Comparison of ENCODE assay signal across 14 cellular contexts in the genomic region with DNA sequence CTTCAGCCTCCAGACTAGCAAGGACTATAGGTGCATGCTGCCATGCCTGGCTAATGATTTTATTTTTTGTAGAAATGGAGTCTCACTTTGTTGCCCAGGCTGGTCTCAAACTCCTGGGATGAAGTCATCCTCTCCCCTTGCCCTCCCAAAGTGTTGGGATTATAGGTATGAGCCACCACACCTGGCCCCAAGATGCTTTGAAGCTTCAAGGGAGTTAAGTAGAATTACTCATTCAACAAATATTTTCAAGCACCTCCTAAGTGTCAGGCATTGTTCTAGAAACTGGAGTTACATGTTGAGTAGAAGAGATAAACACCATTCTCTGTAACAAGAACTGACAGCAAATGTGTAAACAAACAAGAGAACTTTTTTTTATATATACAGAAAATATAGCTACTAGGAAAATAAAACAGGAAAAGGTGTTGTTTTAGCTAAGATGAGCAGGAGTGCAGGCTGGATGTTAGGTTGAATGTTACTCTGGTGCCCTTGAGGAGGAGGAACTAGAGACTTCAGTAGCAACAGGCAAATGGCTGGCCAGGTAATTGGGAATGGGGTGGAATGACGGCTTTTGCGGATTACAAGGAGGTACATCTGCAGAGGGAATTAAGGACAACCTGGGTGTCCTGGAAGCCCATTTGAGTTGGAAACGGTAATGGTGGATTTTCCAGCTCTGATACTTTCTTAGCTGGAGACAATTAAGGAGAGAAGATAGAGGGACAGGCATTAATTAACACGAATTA. TPM values are rescaled to one million over a fixed set of nuclear protein-coding genes. Genes with fewer than 3 reads are reported as not detected.
DNase-seq lines count a peak whose midpoint lies in the region; ATAC-seq and TF ChIP-seq lines count a peak whose summit lies in the region.
"Had no signal": no experiment of that assay in that cellular context is flagged by ENCODE, and none has a peak within 500 bp of the region (broad histone marks: within the 10 kb centered on the region; RNA-seq: fewer than 3 reads in every experiment).

No MANE protein-coding gene starts in this region.

- DNase-seq in RWPE2 (ENCODE audit: low spot score) (peak; percentile 64), lower lobe of right lung (no peak), vagina (ENCODE audit: extremely low spot score in 2 of 2) (no peak), NCI-H128 (lab: John Stamatoyannopoulos, UW; ENCODE audit: unreplicated experiment) (no peak)
- no peak for DNase-seq in activated CD4-positive, alpha-beta T cell treated with anti-CD3 and anti-CD28 coated beads, Interleukin-2, amount 50 U/mL, for 1 hour
- DNase-seq: CD8-positive, alpha-beta T cell; NCI-H446; Right ventricle myocardium superior; small intestine; testis had no signal

- intact Hi-C loops in lower lobe of right lung (cut with DNase I), result no loop called here
- intact Hi-C loops in vagina (cut with DNase I), result no loop called here

- ATAC-seq in GM21447 (IDR thresholded peaks at IDR 0.05; ENCODE audit: unreplicated experiment) (peak; percentile 2), RWPE2 (ENCODE audit: low read depth) (peak; percentile 95), lower lobe of right lung (peak; percentile 47 to 64), HG03045 (IDR thresholded peaks at IDR 0.05; ENCODE audit: unreplicated experiment) (no peak)
- ATAC-seq: CD8-positive, alpha-beta T cell had no signal

- no peak for TF ChIP-seq POLR2A in vagina (IDR thresholded peaks at IDR 0.05)

- H3K27ac ChIP-seq in HUES48 (ENCODE audit: low read depth, low read length) (peak overlapping the region; percentile 14), RWPE2 (ENCODE audit: poor library complexity, severe bottlenecking) (peak overlapping the region; percentile 60), lower lobe of right lung (no peak overlapping the region), vagina (no peak overlapping the region)
- H3K27ac ChIP-seq: KMS-11, testis had no signal

- H3K27me3 ChIP-seq in HUES48 (ENCODE audit: control insufficient read depth, insufficient read depth, low read length), result no peaks in the 10 kb centered on the region
- H3K27me3 ChIP-seq in RWPE2 (ENCODE audit: insufficient read depth, poor library complexity, severe bottlenecking), result no peaks in the 10 kb centered on the region
- H3K27me3 ChIP-seq in lower lobe of right lung (ENCODE audit: low read depth), result no peaks in the 10 kb centered on the region
- H3K27me3 ChIP-seq in vagina, result no peaks in the 10 kb centered on the region
- H3K27me3 ChIP-seq: testis had no signal

- H3K4me1 ChIP-seq in HUES48 (ENCODE audit: control insufficient read depth, insufficient read depth, low read length) (no peaks in the 10 kb centered on the region), RWPE2 (ENCODE audit: insufficient read depth, poor library complexity, severe bottlenecking) (peaks cover 20% of the 10 kb centered on the region), lower lobe of right lung (no peaks in the 10 kb centered on the region), vagina (no peaks in the 10 kb centered on the region)
- H3K4me1 ChIP-seq: testis had no signal

- H3K9ac ChIP-seq in HUES48 (ENCODE audit: low read depth, low read length), result no peak overlapping the region
- H3K9ac ChIP-seq: KMS-11 had no signal

- H3K4me3 ChIP-seq in HUES48 (ENCODE audit: low read depth, low read length) (no peak overlapping the region), RWPE2 (ENCODE audit: severe bottlenecking) (no peak overlapping the region), lower lobe of right lung (no peak overlapping the region), vagina (no peak overlapping the region)
- H3K4me3 ChIP-seq: testis had no signal

- H3K9me3 ChIP-seq in HUES48 (ENCODE audit: control insufficient read depth, insufficient read depth, low read length), result no peaks in the 10 kb centered on the region
- H3K9me3 ChIP-seq in RWPE2 (ENCODE audit: severe bottlenecking), result no peaks in the 10 kb centered on the region
- no peaks in the 10 kb centered on the region for H3K9me3 ChIP-seq in lower lobe of right lung
- H3K9me3 ChIP-seq in vagina, result no peaks in the 10 kb centered on the region
- H3K9me3 ChIP-seq: testis had no signal

- H3K36me3 ChIP-seq in HUES48 (ENCODE audit: control insufficient read depth, insufficient read depth, low read length), result no peaks in the 10 kb centered on the region
- no peaks in the 10 kb centered on the region for H3K36me3 ChIP-seq in RWPE2 (ENCODE audit: low read depth)
- H3K36me3 ChIP-seq in lower lobe of right lung, result no peaks in the 10 kb centered on the region
- no peaks in the 10 kb centered on the region for H3K36me3 ChIP-seq in vagina

- TF ChIP-seq CTCF in RWPE2 (IDR thresholded peaks at IDR 0.05; ENCODE audit: poor library complexity, severe bottlenecking) (no peak), lower lobe of right lung (IDR thresholded peaks at IDR 0.05) (no peak), vagina (IDR thresholded peaks at IDR 0.05) (no peak)

RNA-seq across cellular contexts. Expression of gene CFAP54, which starts 32.0 kb away (rescaled TPM):
- 7.9 TPM for total RNA-seq in lower lobe of right lung
- 1.7 TPM for total RNA-seq in vagina

RNA-seq across cellular contexts. Expression of gene CDK17, which starts 57.1 kb away (rescaled TPM):
- total RNA-seq in lower lobe of right lung, result 41.7 TPM
- 72.4 TPM for total RNA-seq in vagina

Comparison
In these comparisons a context has a peak if more than half of its experiments do, and no peak if none do; other contexts are left out.
1. H3K27ac ChIP-seq: peak in HUES48 (single experiment) and RWPE2 (single experiment); none in lower lobe of right lung (single experiment) and vagina (single experiment).